In genomic region chr16:14369734-14370598, GRCh38 we compare ENCODE assay signal across 14 cellular contexts.
DNase-seq lines count a peak whose midpoint lies in the region; ATAC-seq and TF ChIP-seq lines count a peak whose summit lies in the region.
"Had no signal": no experiment of that assay in that cellular context is flagged by ENCODE, and none has a peak within 500 bp of the region (broad histone marks: within the 10 kb centered on the region; RNA-seq: fewer than 3 reads in every experiment).

No MANE protein-coding gene starts in this region.

- no peaks in the 10 kb centered on the region for H3K27me3 Mint-ChIP-seq in Caco-2 (ENCODE audit: insufficient read depth, unreplicated experiment)
- H3K27me3 Mint-ChIP-seq: activated T-cell treated with anti-CD3 and anti-CD28 coated beads, Interleukin-2, amount 50 U/mL, for 24 hours; CD4-positive, alpha-beta T cell had no signal

- peak; percentile 23 for DNase-seq in HuH-7.5 (ENCODE audit: low spot score)
- peak; percentile 39 for DNase-seq in dermis blood vessel endothelial cell
- peak; percentile 82 to 95 (median 92) for DNase-seq in right cardiac atrium
- no peak for DNase-seq in Caco-2
- DNase-seq in WERI-Rb-1: no peak
- no peak for DNase-seq in superior temporal gyrus (ENCODE audit: extremely low spot score)
- DNase-seq: activated CD4-positive, alpha-beta T cell treated with anti-CD3 and anti-CD28 coated beads for 1 hour; activated T-cell treated with anti-CD3 and anti-CD28 coated beads, Interleukin-2, amount 50 U/mL, for 24 hours; CD4-positive, alpha-beta T cell; NCI-H2171; retina; stimulated activated naive CD4-positive, alpha-beta T cell had no signal

- H3K4me3 Mint-ChIP-seq in Caco-2 (ENCODE audit: unreplicated experiment): no peak overlapping the region
- H3K4me3 Mint-ChIP-seq: activated T-cell treated with anti-CD3 and anti-CD28 coated beads, Interleukin-2, amount 50 U/mL, for 24 hours; CD4-positive, alpha-beta T cell had no signal

- no peaks in the 10 kb centered on the region for H3K9me3 Mint-ChIP-seq in Caco-2 (ENCODE audit: unreplicated experiment)
- H3K9me3 Mint-ChIP-seq: activated T-cell treated with anti-CD3 and anti-CD28 coated beads, Interleukin-2, amount 50 U/mL, for 24 hours; CD4-positive, alpha-beta T cell had no signal

- POLR2A ChIA-PET in Caco-2 (lab: Charles Lee): no interaction called here

- no TSS peak for BruUV-seq in Caco-2 (replicated peaks; lab: Mats Ljungman, UMichigan)

- H3K4me1 ChIP-seq in right cardiac atrium (ENCODE audit: control insufficient read depth, insufficient read depth, low read length) (no peaks in the 10 kb centered on the region), Caco-2 (peaks cover 4% of the 10 kb centered on the region)

- H3K27me3 ChIP-seq in right cardiac atrium (ENCODE audit: control insufficient read depth, insufficient read depth) (no peaks in the 10 kb centered on the region), Caco-2 (replicated peaks; ENCODE audit: control insufficient read depth, insufficient read depth, low read length) (no peaks in the 10 kb centered on the region), WERI-Rb-1 (ENCODE audit: insufficient read depth, low read depth, severe bottlenecking) (no peaks in the 10 kb centered on the region)

- WGBS in right cardiac atrium: 65% methylated on average over 26 of the region's 26 CpGs

- no peaks in the 10 kb centered on the region for H3K36me3 Mint-ChIP-seq in Caco-2 (ENCODE audit: insufficient read depth, unreplicated experiment)

- H3K4me3 ChIP-seq in right cardiac atrium (ENCODE audit: low read length) (no peak overlapping the region), skin epidermis (no peak overlapping the region), Caco-2 (ENCODE audit: low read depth, low read length) (no peak overlapping the region), WERI-Rb-1 (ENCODE audit: low read depth, low read length) (no peak overlapping the region)

- no peak overlapping the region for H3K27ac Mint-ChIP-seq in Caco-2 (ENCODE audit: unreplicated experiment)
- H3K27ac Mint-ChIP-seq: activated T-cell treated with anti-CD3 and anti-CD28 coated beads, Interleukin-2, amount 50 U/mL, for 24 hours; CD4-positive, alpha-beta T cell had no signal

- peak; percentile 91 to 92 for ATAC-seq in right cardiac atrium
- ATAC-seq in GM19395 (IDR thresholded peaks at IDR 0.05; ENCODE audit: unreplicated experiment): no peak

- intact Hi-C loops in right cardiac atrium (cut with DNase I) (no loop called here), Caco-2 (cut with micrococcal nuclease; ENCODE audit: unreplicated experiment) (no loop called here)

- H3K27ac ChIP-seq in right cardiac atrium (ENCODE audit: low read length): no peak overlapping the region
- H3K27ac ChIP-seq in skin epidermis: peak overlapping the region in 12 of 21 experiments; percentile 2 to 64 (median 41)
- H3K27ac ChIP-seq in WERI-Rb-1: no peak overlapping the region

- H3K9me3 ChIP-seq in right cardiac atrium (ENCODE audit: control insufficient read depth, low read length) (no peaks in the 10 kb centered on the region), Caco-2 (no peaks in the 10 kb centered on the region), WERI-Rb-1 (ENCODE audit: severe bottlenecking) (no peaks in the 10 kb centered on the region)

- no peaks in the 10 kb centered on the region for H3K36me3 ChIP-seq in Caco-2 (ENCODE audit: control insufficient read depth, insufficient read depth, low read length)
- H3K36me3 ChIP-seq in WERI-Rb-1: no peaks in the 10 kb centered on the region

- CTCF ChIA-PET in Caco-2 (lab: Charles Lee): no interaction called here

- peaks cover under 1% of the 10 kb centered on the region for H3K4me1 Mint-ChIP-seq in Caco-2 (ENCODE audit: low read depth, unreplicated experiment)

- no peak for TF ChIP-seq CTCF in Caco-2 (IDR thresholded peaks at IDR 0.05; ENCODE audit: insufficient read depth in 1 of 2, low read depth in 1 of 2, low read length in 1 of 2, severe bottlenecking in 1 of 2, unreplicated experiment in 1 of 2)
- TF ChIP-seq CTCF in WERI-Rb-1 (IDR thresholded peaks at IDR 0.05; ENCODE audit: low read depth, low read length): no peak

Comparison
In these comparisons a context has a peak if more than half of its experiments do, and no peak if none do; other contexts are left out.
1. DNase-seq: peak in HuH-7.5 (single experiment), dermis blood vessel endothelial cell (single experiment) and right cardiac atrium (3 of 3); none in Caco-2 (0 of 2), WERI-Rb-1 (single experiment) and superior temporal gyrus (single experiment).
2. H3K27ac ChIP-seq: peak in skin epidermis (12 of 21); none in right cardiac atrium (single experiment) and WERI-Rb-1 (single experiment).